Comparison of ENCODE assay signal across 8 cellular contexts in genomic region chr13:49996951-49997895, GRCh38. TPM values are rescaled to one million over a fixed set of nuclear protein-coding genes. Genes with fewer than 3 reads are reported as not detected.
A peak's percentile ranks its signal among the peaks of the same experiment; 100 is the strongest.
DNase-seq lines count a peak whose midpoint lies in the region; ATAC-seq and TF ChIP-seq lines count a peak whose summit lies in the region.

Gene TRIM13 (plus strand): TSS chr13:49997042. CDS start chr13:50011941, 14,899 bp downstream.

- peak; percentile 80 for DNase-seq in NCI-H1092 treated with DMSO at 0.1 percent for 48 hours (lab: John Stamatoyannopoulos, UW)
- DNase-seq in T-cell = peak; percentile 66 to 87 (median 79)
- peak; percentile 86 to 96 (median 91) for DNase-seq in adrenal gland
- peak; percentile 89 to 95 (median 93) for DNase-seq in heart left ventricle
- peak; percentile 97 for DNase-seq in posterior vena cava (ENCODE audit: low spot score)
- DNase-seq in upper lobe of right lung = peak; percentile 94

- H3K27me3 ChIP-seq in adrenal gland = no peaks in the 10 kb centered on the region
- no peaks in the 10 kb centered on the region for H3K27me3 ChIP-seq in heart left ventricle
- H3K27me3 ChIP-seq in upper lobe of right lung = no peaks in the 10 kb centered on the region

- WGBS in adrenal gland, 4 donors = 1 to 2% (median 1%) methylated on average over 20 to 55 of the region's 56 CpGs
- WGBS in heart left ventricle, 4 donors = 1 to 3% (median 1%) methylated on average over 33 to 54 of the region's 56 CpGs

- H3K27me3 Mint-ChIP-seq in T-cell = no peaks in the 10 kb centered on the region

- H3K36me3 Mint-ChIP-seq in T-cell = peaks cover 16% of the 10 kb centered on the region

- peaks cover 0 to 18% of the 10 kb centered on the region in 2 donors for H3K36me3 ChIP-seq in adrenal gland (replicated peaks in 1 of 2)
- H3K36me3 ChIP-seq in heart left ventricle = peaks cover 0 to 48% (median 39%) of the 10 kb centered on the region in 9 donors
- peaks cover 38% of the 10 kb centered on the region for H3K36me3 ChIP-seq in upper lobe of right lung

- H3K4me1 ChIP-seq in adrenal gland (replicated peaks in 1 of 2) (peaks cover 23 to 50% of the 10 kb centered on the region in 2 donors), heart left ventricle (peaks cover 9 to 58% (median 39%) of the 10 kb centered on the region in 12 donors), upper lobe of right lung (peaks cover 42% of the 10 kb centered on the region)

- H3K9me3 Mint-ChIP-seq in T-cell = no peaks in the 10 kb centered on the region

- peak within 1 kb of the TSS; percentile 85 to 87 for H3K27ac Mint-ChIP-seq in T-cell

- ATAC-seq in HG02623 (IDR thresholded peaks at IDR 0.05; ENCODE audit: unreplicated experiment) (peak; percentile 65), T-cell (replicated peaks in 1 of 4) (peak; percentile 83 to 85 (median 84)), heart left ventricle (peak; percentile 89 to 94 (median 91)), upper lobe of right lung (peak; percentile 88)

- TF ChIP-seq CTCF in GM12872 (IDR thresholded peaks at IDR 0.05; ENCODE audit: insufficient read depth, low read depth, low read length) (peak; percentile 80), adrenal gland (IDR thresholded peaks at IDR 0.05) (peak; percentile 51 to 82 (median 70)), heart left ventricle (IDR thresholded peaks at IDR 0.05) (peak; percentile 42 to 95 (median 76)), upper lobe of right lung (IDR thresholded peaks at IDR 0.05) (peak; percentile 78)

- H3K27ac ChIP-seq in adrenal gland (peak within 1 kb of the TSS; percentile 99 to 100 (median 100)), heart left ventricle (peak within 1 kb of the TSS; percentile 96 to 100 (median 98)), upper lobe of right lung (peak within 1 kb of the TSS; percentile 100)

- intact Hi-C loops in adrenal gland (cut with DNase I) (loop anchor here in 1 of 2 donors (10.0 kb wide), 1 partner anchor 88 kb away; no protein-coding TSS in a partner anchor), heart left ventricle (cut with DNase I) (loop anchor here in 9 of 10 donors (2.0 to 5.0 kb wide), 11 partner anchors 60 to 915 kb away; partner anchors contain the start of gene SPRYD7 (in 1 of the 9)), posterior vena cava (cut with DNase I) (loop anchor here in 1 of 2 donors (5.0 kb wide), 2 partner anchors 85 to 125 kb away; no protein-coding TSS in a partner anchor), upper lobe of right lung (cut with DNase I) (no loop called here)

- CTCF ChIA-PET in T-cell (lab: Charles Lee) = interaction anchor here (0.5 to 2.6 kb wide), 37 partner anchors 13 to 1087 kb away, joined by 3 to 57 read pairs (median 5); partner anchors contain the start of genes KPNA3 (in 1 of the 2) and SPRYD7 (in 1 of the 2)

- POLR2A ChIA-PET in T-cell (lab: Charles Lee) = interaction anchor here (0.6 to 1.7 kb wide), 10 partner anchors 46 to 1431 kb away, joined by 3 to 12 read pairs (median 4); partner anchors contain the start of genes KPNA3 (in 1 of the 2) and SPRYD7 (in 1 of the 2)

- H3K9me3 ChIP-seq in adrenal gland (replicated peaks in 1 of 3) (no peaks in the 10 kb centered on the region), heart left ventricle (no peaks in the 10 kb centered on the region), upper lobe of right lung (no peaks in the 10 kb centered on the region)

- peaks cover 39 to 54% (median 53%) of the 10 kb centered on the region in 3 donors for H3K4me1 Mint-ChIP-seq in T-cell

- TF ChIP-seq POLR2A in adrenal gland (IDR thresholded peaks at IDR 0.05) (peak; percentile 60 to 67), heart left ventricle (IDR thresholded peaks at IDR 0.05) (peak in 1 of 2 donors; percentile 69)

- H3K4me3 Mint-ChIP-seq in T-cell = peak within 1 kb of the TSS; percentile 85 to 86 (median 85)

- H3K4me3 ChIP-seq in adrenal gland (peak within 1 kb of the TSS; percentile 69 to 94 (median 88)), heart left ventricle (peak within 1 kb of the TSS; percentile 60 to 91 (median 85)), upper lobe of right lung (peak within 1 kb of the TSS; percentile 83)

RNA-seq across cellular contexts. Expression of gene TRIM13, which starts in this region (rescaled TPM):
- 10 to 100 TPM; 20.5 to 27.8 (median 23.4) TPM for total RNA-seq in T-cell
- total RNA-seq in adrenal gland = 10 to 100 TPM; 13.7 to 28.7 (median 19.8) TPM
- 10 to 100 TPM; 16.0 to 28.7 (median 23.5) TPM for polyA plus RNA-seq in adrenal gland
- total RNA-seq in heart left ventricle = 10 to 100 TPM; 14.6 to 26.9 (median 19.1) TPM
- polyA plus RNA-seq in heart left ventricle = 10 to 100 TPM; 14.0 to 15.2 TPM
- total RNA-seq in posterior vena cava = 10 to 100 TPM; 18.0 to 20.9 TPM
- 29.5 TPM for total RNA-seq in upper lobe of right lung

Comparison
In these comparisons a context has a peak if more than half of its experiments do, and no peak if none do; other contexts are left out.
1. Peak in every context shown above with its lines: DNase-seq, ATAC-seq, H3K4me3 ChIP-seq and H3K27ac ChIP-seq.